21 cellular contexts compared by ENCODE assay signal in genomic region chr5:149795360-149795759, GRCh38.
A peak's percentile ranks its signal among the peaks of the same experiment; 100 is the strongest.
DNase-seq lines count a peak whose midpoint lies in the region; TF ChIP-seq lines count a peak whose summit lies in the region.
"Had no signal": no experiment of that assay in that cellular context is flagged by ENCODE, and none has a peak within 500 bp of the region (broad histone marks: within the 10 kb centered on the region; RNA-seq: fewer than 3 reads in every experiment).

No MANE protein-coding gene starts in this region.

- no peaks in the 10 kb centered on the region for H3K36me3 ChIP-seq in Karpas-422 (ENCODE audit: insufficient read depth, low read length)
- no peaks in the 10 kb centered on the region for H3K36me3 ChIP-seq in parathyroid adenoma (ENCODE audit: control insufficient read depth, insufficient read depth, low read length)
- H3K36me3 ChIP-seq: breast epithelium had no signal

- no peak overlapping the region for H3K27ac ChIP-seq in Karpas-422 (ENCODE audit: low read length)
- H3K27ac ChIP-seq in dorsolateral prefrontal cortex, result peak overlapping the region in 38 of 59 donors; percentile 17 to 83 (median 66)
- peak overlapping the region; percentile 45 for H3K27ac ChIP-seq in parathyroid adenoma
- H3K27ac ChIP-seq: 22Rv1, KMS-11 had no signal

- H4K20me1 ChIP-seq in Karpas-422 (ENCODE audit: insufficient read depth, low read depth, low read length), result peaks cover 20% of the 10 kb centered on the region; the same call in 1 of the 2 replicates

- peak overlapping the region; percentile 4 for H3K4me2 ChIP-seq in Karpas-422 (ENCODE audit: low read depth, low read length, poor library complexity, severe bottlenecking)
- no peak overlapping the region for H3K4me2 ChIP-seq in parathyroid adenoma (ENCODE audit: low read length)
- H3K4me2 ChIP-seq: KMS-11 had no signal

- H2AFZ ChIP-seq in Karpas-422 (ENCODE audit: low read length) (no peak overlapping the region), parathyroid adenoma (peak overlapping the region; percentile 26)

- TF ChIP-seq CTCF in dorsolateral prefrontal cortex (IDR thresholded peaks at IDR 0.05 in 54 of 56, conservative IDR thresholded peaks at IDR 0.05 in 2 of 56; ENCODE audit: low read depth in 1 of 56, partially characterized antibody in 56 of 56) (no peak), parathyroid adenoma (IDR thresholded peaks at IDR 0.05) (no peak)

- H3K79me2 ChIP-seq in Karpas-422 (ENCODE audit: low read length), result peaks cover 96% of the 10 kb centered on the region
- peaks cover 7% of the 10 kb centered on the region for H3K79me2 ChIP-seq in parathyroid adenoma

- no peak overlapping the region for H3K9ac ChIP-seq in Karpas-422 (ENCODE audit: low read length)
- no peak overlapping the region for H3K9ac ChIP-seq in parathyroid adenoma
- H3K9ac ChIP-seq: KMS-11 had no signal

- DNase-seq in DMS53 (lab: John Stamatoyannopoulos, UW) (peak; percentile 63), DMS53 treated with DMSO at 0.1 percent for 48 hours (lab: John Stamatoyannopoulos, UW; ENCODE audit: unreplicated experiment) (no peak), Karpas-422 (no peak), dorsolateral prefrontal cortex (no peak), AG08396 (ENCODE audit: low spot score) (no peak), kidney glomerular epithelial cell (lab: John Stamatoyannopoulos, UW) (no peak)
- DNase-seq in NK-92 treated with Interleukin-12 subunit alpha and Interleukin-12 subunit beta, amount 100 ng/mL, for 24 hours (lab: John Stamatoyannopoulos, UW), result no peak
- DNase-seq: activated CD4-positive, alpha-beta T cell treated with anti-CD3 and anti-CD28 coated beads for 1 hour; activated CD8-positive, alpha-beta T cell treated with anti-CD3 and anti-CD28 coated beads, Interleukin-2, amount 10 ng/mL, durations not matched to agents 7 days and 5 days; activated naive CD4-positive, alpha-beta T cell; cortex of kidney; DND-41; HFFc6; NCI-H1694 treated with DMSO at 0.1 percent for 48 hours; stimulated activated CD4-positive, alpha-beta T cell treated with anti-CD3 and anti-CD28 coated beads, Interleukin-4, amount 100 ng/mL, for 24 hours; T1000; trophoblast cell had no signal

- H3K9me2 ChIP-seq in Karpas-422 (replicated peaks; ENCODE audit: insufficient read depth, low read length), result no peaks in the 10 kb centered on the region

- H3K4me3 ChIP-seq in Karpas-422 (ENCODE audit: low read length), result no peak overlapping the region
- H3K4me3 ChIP-seq in dorsolateral prefrontal cortex, result no peak overlapping the region
- H3K4me3 ChIP-seq in parathyroid adenoma (ENCODE audit: low read depth, low read length), result no peak overlapping the region
- H3K4me3 ChIP-seq: breast epithelium had no signal

- H3K27me3 ChIP-seq in Karpas-422 (ENCODE audit: low read length) (no peaks in the 10 kb centered on the region), dorsolateral prefrontal cortex (no peaks in the 10 kb centered on the region), parathyroid adenoma (ENCODE audit: control insufficient read depth, insufficient read depth, low read length) (no peaks in the 10 kb centered on the region)
- H3K27me3 ChIP-seq: breast epithelium had no signal

- intact Hi-C loops in dorsolateral prefrontal cortex (cut with DNase I), result loop anchor here in 1 of 2 donors (5.0 kb wide), 1 partner anchor 43 kb away; no protein-coding TSS in a partner anchor

- peaks cover 44% of the 10 kb centered on the region for H3K4me1 ChIP-seq in Karpas-422 (ENCODE audit: low read length)
- H3K4me1 ChIP-seq in parathyroid adenoma, result peaks cover 46% of the 10 kb centered on the region
- H3K4me1 ChIP-seq: breast epithelium had no signal

- H3K9me3 ChIP-seq in Karpas-422 (ENCODE audit: low read length), result no peaks in the 10 kb centered on the region
- H3K9me3 ChIP-seq in parathyroid adenoma (ENCODE audit: control insufficient read depth, low read length), result no peaks in the 10 kb centered on the region
- H3K9me3 ChIP-seq: breast epithelium had no signal
